Comparison of ENCODE assay signal across 8 cellular contexts in genomic region chr15:41972341-41973237, GRCh38. TPM values are rescaled to one million over a fixed set of nuclear protein-coding genes. Genes with fewer than 3 reads are reported as not detected.
A peak's percentile ranks its signal among the peaks of the same experiment; 100 is the strongest.
DNase-seq lines count a peak whose midpoint lies in the region; ATAC-seq, FAIRE-seq and TF ChIP-seq lines count a peak whose summit lies in the region.

Gene EHD4 (minus strand): TSS chr15:41972557. CDS start chr15:41972494, 63 bp downstream.

- H2AFZ ChIP-seq in keratinocyte (ENCODE audit: control insufficient read depth, low read length), result peak within 1 kb of the TSS; percentile 88

- H4K20me1 ChIP-seq in keratinocyte (ENCODE audit: control insufficient read depth, extremely low read depth, insufficient read depth, low read length), result peaks cover 11% of the 10 kb centered on the region

- H3K9ac ChIP-seq in keratinocyte (ENCODE audit: control insufficient read depth, extremely low read depth, insufficient read depth, low read length), result peak within 1 kb of the TSS; percentile 84

- peak; percentile 90 for FAIRE-seq in keratinocyte (lab: Jason Lieb, UNC)

- H3K79me2 ChIP-seq in keratinocyte (ENCODE audit: control insufficient read depth, insufficient read depth, low read length), result peaks cover 48% of the 10 kb centered on the region

- ATAC-seq in GM19035 (IDR thresholded peaks at IDR 0.05; ENCODE audit: unreplicated experiment) (peak; percentile 81), HG03354 (IDR thresholded peaks at IDR 0.05; ENCODE audit: poor library complexity, severe bottlenecking, unreplicated experiment) (peak; percentile 75)

- peak; percentile 81 to 88 for DNase-seq in AML-193 (lab: John Stamatoyannopoulos, UW)
- DNase-seq in NCI-H446 treated with DMSO at 0.1 percent for 48 hours (lab: John Stamatoyannopoulos, UW), result peak; percentile 92
- peak; percentile 93 for DNase-seq in activated CD4-positive, CD25-positive, alpha-beta regulatory T cell treated with anti-CD3 and anti-CD28 coated beads, Interleukin-2, amount 50 U/mL, for 72 hours
- peak; percentile 99 for DNase-seq in cerebellum (ENCODE audit: low spot score)
- peak; percentile 95 for DNase-seq in keratinocyte (ENCODE audit: low read depth, low spot score)
- peak; percentile 81 to 82 for DNase-seq in stimulated activated CD4-positive, alpha-beta T cell treated with anti-CD3 and anti-CD28 coated beads, Interleukin-15, amount 100 ng/mL, for 1 hour (ENCODE audit: low read depth in 1 of 2, low spot score in 1 of 2)

- H3K36me3 ChIP-seq in keratinocyte (ENCODE audit: control insufficient read depth in 2 of 2, extremely low read depth in 1 of 2, insufficient read depth in 2 of 2, low read length in 2 of 2), result peaks cover 0 to 6% of the 10 kb centered on the region in 2 experiments

- no peaks in the 10 kb centered on the region for H3K9me3 ChIP-seq in keratinocyte (ENCODE audit: control insufficient read depth, low read depth, low read length)

- peak within 1 kb of the TSS; percentile 83 to 98 (median 95) for H3K4me3 ChIP-seq in keratinocyte (ENCODE audit: control insufficient read depth in 2 of 3, extremely low read depth in 1 of 3, insufficient read depth in 2 of 3, low read depth in 1 of 3, low read length in 3 of 3)

- H3K27me3 ChIP-seq in keratinocyte (ENCODE audit: control insufficient read depth, extremely low read depth, insufficient read depth, low read length), result no peaks in the 10 kb centered on the region

- no peaks in the 10 kb centered on the region for H3K9me1 ChIP-seq in keratinocyte (ENCODE audit: control insufficient read depth, extremely low read depth, insufficient read depth, low read length)

- dilution Hi-C loops in keratinocyte (cut with MboI; ENCODE audit: extremely low pct_ligation_motif_present, low sequenced_read_pairs), result no loop called here

- peaks cover 23% of the 10 kb centered on the region for H3K4me1 ChIP-seq in keratinocyte (ENCODE audit: control insufficient read depth, extremely low read depth, insufficient read depth, low read length)

- H3K4me2 ChIP-seq in keratinocyte (ENCODE audit: control insufficient read depth, extremely low read depth, insufficient read depth, low read depth, low read length), result peak within 1 kb of the TSS; percentile 97

- H3K27ac ChIP-seq in keratinocyte (ENCODE audit: control insufficient read depth, insufficient read depth, low read length), result peak within 1 kb of the TSS; percentile 81

- TF ChIP-seq CTCF in keratinocyte (optimal IDR thresholded peaks at IDR 0.05 in 1 of 3, IDR thresholded peaks at IDR 0.05 in 1 of 3, conservative IDR thresholded peaks at IDR 0.05 in 1 of 3; ENCODE audit: extremely low read depth in 1 of 3, insufficient read depth in 2 of 3, low read length in 3 of 3), result peak; percentile 12 to 60 (median 14)

RNA-seq across cellular contexts. Expression of gene EHD4, which starts in this region (rescaled TPM):
- 5.5 TPM for total RNA-seq in cerebellum
- 29.5 to 49.7 TPM (median 31.5 TPM) in 3 replicates for polyA plus RNA-seq in keratinocyte
- polyA plus RNA-seq in keratinocyte (2011; ENCODE audit: low read depth), result 8.7 TPM
- 28.5 and 34.1 TPM in 2 replicates for polyA plus RNA-seq in keratinocyte (2011; cell fraction: cytosol; rRNA removed)
- polyA plus RNA-seq in keratinocyte (2011; cell fraction: nucleus; rRNA removed), result 27.7 and 35.2 TPM in 2 replicates
- 21.9 and 42.9 TPM in 2 replicates for polyA plus RNA-seq in keratinocyte (2012; ENCODE audit: low replicate concordance)
- 39.6 to 55.1 TPM (median 41.8 TPM) in 3 replicates for polyA minus RNA-seq in keratinocyte
- 58.7 TPM for polyA minus RNA-seq in keratinocyte (2011; cell fraction: cytosol; rRNA and poly(A)+ RNA removed)
- 27.5 and 35.1 TPM in 2 replicates for polyA minus RNA-seq in keratinocyte (2011; cell fraction: nucleus; rRNA and poly(A)+ RNA removed)

Comparison
In these comparisons a context has a peak if more than half of its experiments do, and no peak if none do; other contexts are left out.
1. Peak in every context shown above with its lines: DNase-seq, ATAC-seq, H3K4me3 ChIP-seq and H3K27ac ChIP-seq.